Comparison of ENCODE assay signal across 8 cellular contexts in genomic region chr12:109888179-109889020, GRCh38. TPM values are rescaled to one million over a fixed set of nuclear protein-coding genes. Genes with fewer than 3 reads are reported as not detected.
A peak's percentile ranks its signal among the peaks of the same experiment; 100 is the strongest.
DNase-seq lines count a peak whose midpoint lies in the region; ATAC-seq, FAIRE-seq and TF ChIP-seq lines count a peak whose summit lies in the region.

No MANE protein-coding gene starts in this region.

- peaks cover 39% of the 10 kb centered on the region for H3K4me1 Mint-ChIP-seq in activated T-helper 2 cell treated with anti-CD3 and anti-CD28 coated beads, Interferon-gamma antibody, Interleukin-2, Interleukin-4, amounts not matched to agents 10 μg/mL and 5 μg/mL and 100 μg/mL, durations not matched to agents 14 hours and 24 hours and 36 hours (ENCODE audit: low read depth)

- H3K36me3 Mint-ChIP-seq in activated T-helper 2 cell treated with anti-CD3 and anti-CD28 coated beads, Interferon-gamma antibody, Interleukin-2, Interleukin-4, amounts not matched to agents 10 μg/mL and 5 μg/mL and 100 μg/mL, durations not matched to agents 14 hours and 24 hours and 36 hours (ENCODE audit: low read depth): no peaks in the 10 kb centered on the region

- peak overlapping the region; percentile 23; the same call in 1 of the 2 replicates for H3K4me3 ChIP-seq in BLaER1
- no peak overlapping the region for H3K4me3 ChIP-seq in keratinocyte (ENCODE audit: control insufficient read depth in 2 of 3, extremely low read depth in 1 of 3, insufficient read depth in 2 of 3, low read depth in 1 of 3, low read length in 3 of 3)
- H3K4me3 ChIP-seq in ovary: no peak overlapping the region

- H3K79me2 ChIP-seq in keratinocyte (ENCODE audit: control insufficient read depth, insufficient read depth, low read length): no peaks in the 10 kb centered on the region

- H3K9ac ChIP-seq in BLaER1 (peak overlapping the region; percentile 69; the same call in 1 of the 2 replicates), keratinocyte (ENCODE audit: control insufficient read depth, extremely low read depth, insufficient read depth, low read length) (peak overlapping the region; percentile 35)

- H3K27me3 ChIP-seq in BLaER1 (no peaks in the 10 kb centered on the region), keratinocyte (ENCODE audit: control insufficient read depth, extremely low read depth, insufficient read depth, low read length) (no peaks in the 10 kb centered on the region), ovary (no peaks in the 10 kb centered on the region)

- H3K9me3 Mint-ChIP-seq in activated T-helper 2 cell treated with anti-CD3 and anti-CD28 coated beads, Interferon-gamma antibody, Interleukin-2, Interleukin-4, amounts not matched to agents 10 μg/mL and 5 μg/mL and 100 μg/mL, durations not matched to agents 14 hours and 24 hours and 36 hours: no peaks in the 10 kb centered on the region

- peak overlapping the region; percentile 91 for H3K27ac Mint-ChIP-seq in activated T-helper 2 cell treated with anti-CD3 and anti-CD28 coated beads, Interferon-gamma antibody, Interleukin-2, Interleukin-4, amounts not matched to agents 10 μg/mL and 5 μg/mL and 100 μg/mL, durations not matched to agents 14 hours and 24 hours and 36 hours

- H3K36me3 ChIP-seq in BLaER1 (no peaks in the 10 kb centered on the region), keratinocyte (ENCODE audit: control insufficient read depth in 2 of 2, extremely low read depth in 1 of 2, insufficient read depth in 2 of 2, low read length in 2 of 2) (no peaks in the 10 kb centered on the region), ovary (no peaks in the 10 kb centered on the region)

- dilution Hi-C loops in keratinocyte (cut with MboI; ENCODE audit: extremely low pct_ligation_motif_present, low sequenced_read_pairs): no loop called here

- H3K9me1 ChIP-seq in keratinocyte (ENCODE audit: control insufficient read depth, extremely low read depth, insufficient read depth, low read length): no peaks in the 10 kb centered on the region

- ATAC-seq in HG03439 (IDR thresholded peaks at IDR 0.05; ENCODE audit: unreplicated experiment): no peak

- H3K4me3 Mint-ChIP-seq in activated T-helper 2 cell treated with anti-CD3 and anti-CD28 coated beads, Interferon-gamma antibody, Interleukin-2, Interleukin-4, amounts not matched to agents 10 μg/mL and 5 μg/mL and 100 μg/mL, durations not matched to agents 14 hours and 24 hours and 36 hours (ENCODE audit: low read depth): no peak overlapping the region

- TF ChIP-seq CTCF in keratinocyte (optimal IDR thresholded peaks at IDR 0.05 in 1 of 3, IDR thresholded peaks at IDR 0.05 in 1 of 3, conservative IDR thresholded peaks at IDR 0.05 in 1 of 3; ENCODE audit: extremely low read depth in 1 of 3, insufficient read depth in 2 of 3, low read length in 3 of 3): peak in 2 of 3 experiments; percentile 16 to 26
- no peak for TF ChIP-seq CTCF in ovary (IDR thresholded peaks at IDR 0.05)

- H2AFZ ChIP-seq in keratinocyte (ENCODE audit: control insufficient read depth, low read length): peak overlapping the region; percentile 58

- H3K27ac ChIP-seq in BLaER1 (peak overlapping the region; percentile 85), keratinocyte (ENCODE audit: control insufficient read depth, insufficient read depth, low read length) (peak overlapping the region; percentile 75), ovary (no peak overlapping the region), caudate nucleus (ENCODE audit: low read depth, low read length) (no peak overlapping the region)

- TF ChIP-seq EP300 in ovary (IDR thresholded peaks at IDR 0.05): no peak

- FAIRE-seq in keratinocyte (lab: Jason Lieb, UNC): peak; percentile 84

- intact Hi-C loops in activated T-helper 2 cell treated with anti-CD3 and anti-CD28 coated beads, Interferon-gamma antibody, Interleukin-2, Interleukin-4, amounts not matched to agents 10 μg/mL and 5 μg/mL and 100 μg/mL, durations not matched to agents 14 hours and 24 hours and 36 hours (cut with micrococcal nuclease): no loop called here
- intact Hi-C loops in ovary (cut with DNase I): no loop called here

- DNase-seq in KBM-7 (peak; percentile 73), keratinocyte (ENCODE audit: low read depth, low spot score) (peak; percentile 86), ovary (no peak), caudate nucleus (lab: John Stamatoyannopoulos, UW) (no peak), DMS 273 treated with DMSO at 0.1 percent for 48 hours (lab: John Stamatoyannopoulos, UW) (no peak)
- no peak for DNase-seq in activated T-helper 2 cell treated with anti-CD3 and anti-CD28 coated beads, Interferon-gamma antibody, Interleukin-2, Interleukin-4, amounts not matched to agents 10 μg/mL and 5 μg/mL and 100 μg/mL, durations not matched to agents 14 hours and 24 hours and 36 hours (ENCODE audit: low spot score)

- H3K4me2 ChIP-seq in BLaER1 (peak overlapping the region; percentile 76), keratinocyte (ENCODE audit: control insufficient read depth, extremely low read depth, insufficient read depth, low read depth, low read length) (peak overlapping the region; percentile 19)

- 62 to 67% (median 67%) methylated on average over 12 of the region's 12 CpGs for WGBS in ovary, 3 donors

- H3K4me1 ChIP-seq in BLaER1 (peaks cover 61% of the 10 kb centered on the region), keratinocyte (ENCODE audit: control insufficient read depth, extremely low read depth, insufficient read depth, low read length) (peaks cover 39% of the 10 kb centered on the region), ovary (ENCODE audit: insufficient read depth) (no peaks in the 10 kb centered on the region)

- in situ Hi-C loops in KBM-7 (cut with MboI; ENCODE audit: low pct_unique_long_range_greater_than_20kb, low sequenced_read_pairs): no loop called here

- H3K27me3 Mint-ChIP-seq in activated T-helper 2 cell treated with anti-CD3 and anti-CD28 coated beads, Interferon-gamma antibody, Interleukin-2, Interleukin-4, amounts not matched to agents 10 μg/mL and 5 μg/mL and 100 μg/mL, durations not matched to agents 14 hours and 24 hours and 36 hours (ENCODE audit: low read depth): peaks cover 3% of the 10 kb centered on the region

- no peaks in the 10 kb centered on the region for H4K20me1 ChIP-seq in BLaER1
- no peaks in the 10 kb centered on the region for H4K20me1 ChIP-seq in keratinocyte (ENCODE audit: control insufficient read depth, extremely low read depth, insufficient read depth, low read length)

- H3K9me3 ChIP-seq in BLaER1: no peaks in the 10 kb centered on the region
- H3K9me3 ChIP-seq in keratinocyte (ENCODE audit: control insufficient read depth, low read depth, low read length): no peaks in the 10 kb centered on the region
- H3K9me3 ChIP-seq in ovary: no peaks in the 10 kb centered on the region

- no peak for TF ChIP-seq POLR2A in ovary (IDR thresholded peaks at IDR 0.05)

RNA-seq across cellular contexts. Expression of gene GLTP, which starts 8.1 kb away (rescaled TPM):
- 26.6 and 27.2 TPM in 2 replicates for total RNA-seq in activated T-helper 2 cell treated with anti-CD3 and anti-CD28 coated beads, Interferon-gamma antibody, Interleukin-2, Interleukin-4, amounts not matched to agents 10 μg/mL and 5 μg/mL and 100 μg/mL, durations not matched to agents 14 hours and 24 hours and 36 hours
- polyA plus RNA-seq in keratinocyte (54.6 to 73.7 TPM (median 66.9 TPM) in 3 replicates), ovary (10 to 100 TPM; 17.2 to 37.2 TPM)
- polyA plus RNA-seq in keratinocyte (2011; ENCODE audit: low read depth): 423 TPM
- polyA plus RNA-seq in keratinocyte (2011; cell fraction: cytosol; rRNA removed): 81.7 and 87.6 TPM in 2 replicates
- polyA plus RNA-seq in keratinocyte (2011; cell fraction: nucleus; rRNA removed): 41.8 and 43.0 TPM in 2 replicates
- polyA plus RNA-seq in keratinocyte (2012; ENCODE audit: low replicate concordance): 58.9 and 522 TPM in 2 replicates
- 94.5 to 199 TPM (median 154 TPM) in 3 replicates for polyA minus RNA-seq in keratinocyte
- 149 TPM for polyA minus RNA-seq in keratinocyte (2011; cell fraction: cytosol; rRNA and poly(A)+ RNA removed)
- 19.4 and 20.9 TPM in 2 replicates for polyA minus RNA-seq in keratinocyte (2011; cell fraction: nucleus; rRNA and poly(A)+ RNA removed)
- 10 to 100 TPM; 15.5 to 36.7 (median 26.3) TPM for total RNA-seq in ovary

RNA-seq across cellular contexts. Expression of gene TCHP, which starts 11.7 kb away (rescaled TPM):
- total RNA-seq in activated T-helper 2 cell treated with anti-CD3 and anti-CD28 coated beads, Interferon-gamma antibody, Interleukin-2, Interleukin-4, amounts not matched to agents 10 μg/mL and 5 μg/mL and 100 μg/mL, durations not matched to agents 14 hours and 24 hours and 36 hours: 26.0 and 32.6 TPM in 2 replicates
- polyA plus RNA-seq in keratinocyte (6.8 to 10.1 TPM (median 9.6 TPM) in 3 replicates), ovary (10 to 100 TPM; 11.2 to 15.2 TPM)
- 24.3 TPM for polyA plus RNA-seq in keratinocyte (2011; ENCODE audit: low read depth)
- polyA plus RNA-seq in keratinocyte (2011; cell fraction: cytosol; rRNA removed): 7.0 and 9.5 TPM in 2 replicates
- 17.2 and 18.2 TPM in 2 replicates for polyA plus RNA-seq in keratinocyte (2011; cell fraction: nucleus; rRNA removed)
- polyA plus RNA-seq in keratinocyte (2012; ENCODE audit: low replicate concordance): 13.0 and 13.7 TPM in 2 replicates
- 2.2 to 5.2 TPM (median 5.2 TPM) in 3 replicates for polyA minus RNA-seq in keratinocyte
- 3.3 TPM for polyA minus RNA-seq in keratinocyte (2011; cell fraction: cytosol; rRNA and poly(A)+ RNA removed)
- 3.3 and 3.5 TPM in 2 replicates for polyA minus RNA-seq in keratinocyte (2011; cell fraction: nucleus; rRNA and poly(A)+ RNA removed)
- total RNA-seq in ovary: 10 to 100 TPM; 14.8 to 21.6 (median 19.9) TPM

RNA-seq across cellular contexts. Expression of gene TRPV4, which starts 55.2 kb away (rescaled TPM):
- total RNA-seq in activated T-helper 2 cell treated with anti-CD3 and anti-CD28 coated beads, Interferon-gamma antibody, Interleukin-2, Interleukin-4, amounts not matched to agents 10 μg/mL and 5 μg/mL and 100 μg/mL, durations not matched to agents 14 hours and 24 hours and 36 hours: not detected in 2 replicates
- polyA plus RNA-seq in keratinocyte (0.46 to 0.76 TPM (median 0.70 TPM) in 3 replicates), ovary (under 1 TPM; 0.53 to 0.95 TPM)
- 0.29 TPM for polyA plus RNA-seq in keratinocyte (2011; ENCODE audit: low read depth)
- polyA plus RNA-seq in keratinocyte (2011; cell fraction: cytosol; rRNA removed): 0.17 and 0.44 TPM in 2 replicates
- 0.59 TPM in 2 replicates for polyA plus RNA-seq in keratinocyte (2011; cell fraction: nucleus; rRNA removed)
- 0.65 and 0.68 TPM in 2 replicates for polyA plus RNA-seq in keratinocyte (2012; ENCODE audit: low replicate concordance)
- polyA minus RNA-seq in keratinocyte: 0.64 to 4.9 TPM (median 0.76 TPM) in 3 replicates
- polyA minus RNA-seq in keratinocyte (2011; cell fraction: cytosol; rRNA and poly(A)+ RNA removed): 0.77 TPM
- 0.23 and 0.32 TPM in 2 replicates for polyA minus RNA-seq in keratinocyte (2011; cell fraction: nucleus; rRNA and poly(A)+ RNA removed)
- 1 to 10 TPM in 1 of 7 donors, under 1 TPM in 5, not detected in 1; 0.12 to 2.4 (median 0.35) TPM for total RNA-seq in ovary

Comparison
In these comparisons a context has a peak if more than half of its experiments do, and no peak if none do; other contexts are left out.
1. H3K27ac ChIP-seq: peak in BLaER1 (single experiment) and keratinocyte (single experiment); none in ovary (0 of 2) and caudate nucleus (single experiment).
2. DNase-seq: peak in KBM-7 (single experiment) and keratinocyte (single experiment); none in activated T-helper 2 cell treated with anti-CD3 and anti-CD28 coated beads, Interferon-gamma antibody, Interleukin-2, Interleukin-4, amounts not matched to agents 10 μg/mL and 5 μg/mL and 100 μg/mL, durations not matched to agents 14 hours and 24 hours and 36 hours (single experiment), ovary (0 of 5), caudate nucleus (0 of 61) and DMS 273 treated with DMSO at 0.1 percent for 48 hours (single experiment).
3. CTCF ChIP-seq: peak in keratinocyte (2 of 3); none in ovary (0 of 3).